ENCODE assay signal across 15 cellular contexts in genomic region chr18:34807106-34807796, GRCh38.
DNase-seq lines count a peak whose midpoint lies in the region; TF ChIP-seq lines count a peak whose summit lies in the region.
"Had no signal": no experiment of that assay in that cellular context is flagged by ENCODE, and none has a peak within 500 bp of the region (broad histone marks: within the 10 kb centered on the region; RNA-seq: fewer than 3 reads in every experiment).

No MANE protein-coding gene starts in this region.

- H3K36me3 ChIP-seq in HUES6 (ENCODE audit: control insufficient read depth, insufficient read depth, low read length) = no peaks in the 10 kb centered on the region
- no peaks in the 10 kb centered on the region for H3K36me3 ChIP-seq in iPS DF 6.9 (ENCODE audit: control insufficient read depth, insufficient read depth, low read length)
- no peaks in the 10 kb centered on the region for H3K36me3 ChIP-seq in thyroid gland

- H3K27ac ChIP-seq in HUES6 (ENCODE audit: low read depth, low read length) = peak overlapping the region; percentile 40
- H3K27ac ChIP-seq in iPS DF 6.9 (ENCODE audit: low read length) = no peak overlapping the region
- H3K27ac ChIP-seq in thyroid gland = peak overlapping the region; percentile 39 to 88 (median 61)
- H3K27ac ChIP-seq: vagina, VCaP had no signal

- H3K27me3 ChIP-seq in HUES6 (ENCODE audit: control insufficient read depth, insufficient read depth, low read length) (no peaks in the 10 kb centered on the region), iPS DF 6.9 (ENCODE audit: control insufficient read depth, insufficient read depth, low read length) (no peaks in the 10 kb centered on the region), thyroid gland (no peaks in the 10 kb centered on the region)
- H3K27me3 ChIP-seq: vagina had no signal

- TF ChIP-seq POLR2A in thyroid gland (IDR thresholded peaks at IDR 0.05) = no peak

- H3K4me1 ChIP-seq in HUES6 (ENCODE audit: control insufficient read depth, insufficient read depth, low read length) (peaks cover 38% of the 10 kb centered on the region), iPS DF 6.9 (ENCODE audit: control insufficient read depth, insufficient read depth, low read length) (peaks cover 1% of the 10 kb centered on the region; the same call in 1 of the 2 replicates), thyroid gland (peaks cover 27 to 40% of the 10 kb centered on the region in 2 donors)
- H3K4me1 ChIP-seq: vagina had no signal

- H3K9me3 ChIP-seq in HUES6 (ENCODE audit: control insufficient read depth, insufficient read depth, low read depth, low read length) = no peaks in the 10 kb centered on the region
- no peaks in the 10 kb centered on the region for H3K9me3 ChIP-seq in iPS DF 6.9 (ENCODE audit: control insufficient read depth, insufficient read depth, low read length)
- no peaks in the 10 kb centered on the region for H3K9me3 ChIP-seq in thyroid gland
- H3K9me3 ChIP-seq: vagina had no signal

- H3K9ac ChIP-seq in HUES6 (ENCODE audit: low read length) = no peak overlapping the region

- no CpG with 5 or more reads among the region's 2 CpGs for WGBS in iPS DF 6.9 (ENCODE audit: insufficient coverage, insufficient read length)
- WGBS in thyroid gland, 2 donors = 90 to 92% methylated on average over 2 of the region's 2 CpGs

- intact Hi-C loops in thyroid gland (cut with DNase I) = no loop called here

- no peak for TF ChIP-seq CTCF in thyroid gland (IDR thresholded peaks at IDR 0.05)

- DNase-seq in astrocyte of the hippocampus (ENCODE audit: low read depth, low spot score) (peak; percentile 25), iPS DF 6.9 (ENCODE audit: low read depth, low spot score) (peak; percentile 52), thyroid gland (no peak), occipital lobe (lab: John Stamatoyannopoulos, UW) (no peak)
- no peak for DNase-seq in activated T-cell treated with anti-CD3 and anti-CD28 coated beads, Interleukin-2, amount 50 U/mL, for 48 hours
- DNase-seq in activated CD4-positive, alpha-beta T cell treated with anti-CD3 and anti-CD28 coated beads, Interleukin-2, amount 50 U/mL, for 4 hours = no peak
- DNase-seq: activated gamma-delta T cell treated with Interleukin-2 at 50 U/mL for 16 hours; DMS79; effector CD4-positive, alpha-beta T cell; immature natural killer cell; NCI-H1436; NCI-H510A had no signal

- H3K4me3 ChIP-seq in HUES6 (ENCODE audit: low read depth, low read length) (no peak overlapping the region), iPS DF 6.9 (ENCODE audit: low read length) (no peak overlapping the region), thyroid gland (replicated peaks in 1 of 3) (no peak overlapping the region)
- H3K4me3 ChIP-seq: vagina had no signal

Comparison
In these comparisons a context has a peak if more than half of its experiments do, and no peak if none do; other contexts are left out.
1. DNase-seq: peak in astrocyte of the hippocampus (single experiment) and iPS DF 6.9 (single experiment); none in thyroid gland (0 of 2), activated T-cell treated with anti-CD3 and anti-CD28 coated beads, Interleukin-2, amount 50 U/mL, for 48 hours (0 of 2), activated CD4-positive, alpha-beta T cell treated with anti-CD3 and anti-CD28 coated beads, Interleukin-2, amount 50 U/mL, for 4 hours (0 of 2) and occipital lobe (single experiment).